22 cellular contexts compared by ENCODE assay signal in the genomic region with DNA sequence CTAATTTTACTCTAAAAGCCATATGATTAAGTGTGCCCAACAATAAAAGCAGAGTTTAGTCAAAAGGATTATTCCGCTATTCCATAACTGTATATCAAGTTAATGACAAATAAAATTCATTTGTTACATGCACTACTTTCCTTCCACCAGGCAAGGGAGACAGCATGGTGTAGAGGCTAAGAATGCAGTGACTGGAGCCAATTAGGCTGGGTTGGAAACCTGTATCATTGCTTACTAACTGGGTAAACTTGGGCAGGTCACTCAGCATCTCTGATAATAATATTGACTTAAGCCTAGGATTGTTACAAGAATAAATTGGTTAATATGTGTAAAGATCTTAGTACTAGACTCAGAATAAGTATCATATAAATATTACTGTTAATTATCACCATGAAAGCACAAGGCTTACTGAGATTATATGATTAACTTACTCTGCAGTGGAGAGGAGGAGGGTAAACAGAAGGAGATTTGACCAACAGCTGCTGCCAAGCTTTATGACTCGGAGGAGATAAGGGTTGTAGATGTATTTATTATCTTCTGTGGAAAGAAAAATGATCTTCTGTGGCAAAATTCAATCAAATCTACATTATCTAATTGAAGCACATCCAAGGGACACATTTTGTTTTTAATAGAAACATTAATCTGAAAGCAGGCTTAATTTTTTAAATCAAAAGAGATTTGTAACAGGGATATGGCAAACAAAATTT.
DNase-seq lines count a peak whose midpoint lies in the region; ATAC-seq and TF ChIP-seq lines count a peak whose summit lies in the region.
"Had no signal": no experiment of that assay in that cellular context is flagged by ENCODE, and none has a peak within 500 bp of the region (broad histone marks: within the 10 kb centered on the region; RNA-seq: fewer than 3 reads in every experiment).

No MANE protein-coding gene starts in this region.

- no peaks in the 10 kb centered on the region for H3K36me3 ChIP-seq in tibial nerve
- H3K36me3 ChIP-seq: heart right ventricle had no signal

- WGBS in tibial nerve, 2 donors: 65 to 78% methylated on average over 2 of the region's 2 CpGs

- H3K27me3 ChIP-seq in tibial nerve: no peaks in the 10 kb centered on the region
- H3K27me3 ChIP-seq: heart right ventricle had no signal

- H3K4me3 ChIP-seq in retinal pigment epithelial cell (ENCODE audit: low read length) (no peak overlapping the region), tibial nerve (no peak overlapping the region)
- H3K4me3 ChIP-seq: heart right ventricle, skin epidermis had no signal

- H3K4me1 ChIP-seq in tibial nerve: no peaks in the 10 kb centered on the region
- H3K4me1 ChIP-seq: heart right ventricle had no signal

- CTCF ChIA-PET in activated naive CD4-positive, alpha-beta T cell treated with anti-CD3 and anti-CD28 coated beads, Interleukin-2, amount 10 ng/mL, durations not matched to agents 7 days and 5 days (lab: Charles Lee): no interaction called here

- no peak for TF ChIP-seq EP300 in tibial nerve (IDR thresholded peaks at IDR 0.05)

- no peak for TF ChIP-seq CTCF in retinal pigment epithelial cell (conservative IDR thresholded peaks at IDR 0.05; ENCODE audit: low read depth, low read length)
- no peak for TF ChIP-seq CTCF in tibial nerve (IDR thresholded peaks at IDR 0.05)

- no peak overlapping the region for H3K27ac ChIP-seq in tibial nerve
- H3K27ac ChIP-seq: heart right ventricle, HL-60, skin epidermis had no signal

- no peaks in the 10 kb centered on the region for H3K9me3 ChIP-seq in tibial nerve
- H3K9me3 ChIP-seq: heart right ventricle had no signal

- no peak for TF ChIP-seq POLR2A in tibial nerve (IDR thresholded peaks at IDR 0.05)

- no peaks in the 10 kb centered on the region for H3K9me3 Mint-ChIP-seq in activated naive CD4-positive, alpha-beta T cell treated with anti-CD3 and anti-CD28 coated beads, Interleukin-2, amount 10 ng/mL, durations not matched to agents 7 days and 5 days
- H3K9me3 Mint-ChIP-seq: activated T-cell treated with anti-CD3 and anti-CD28 coated beads, Interleukin-2, amount 50 U/mL, for 24 hours; H9 had no signal

- H3K4me1 Mint-ChIP-seq in activated naive CD4-positive, alpha-beta T cell treated with anti-CD3 and anti-CD28 coated beads, Interleukin-2, amount 10 ng/mL, durations not matched to agents 7 days and 5 days: no peaks in the 10 kb centered on the region

- H3K27me3 Mint-ChIP-seq in activated naive CD4-positive, alpha-beta T cell treated with anti-CD3 and anti-CD28 coated beads, Interleukin-2, amount 10 ng/mL, durations not matched to agents 7 days and 5 days: no peaks in the 10 kb centered on the region
- H3K27me3 Mint-ChIP-seq: activated CD4-positive, alpha-beta T cell treated with anti-CD3 and anti-CD28 coated beads for 36 hours; activated T-cell treated with anti-CD3 and anti-CD28 coated beads, Interleukin-2, amount 50 U/mL, for 24 hours had no signal

- H3K4me3 Mint-ChIP-seq in activated naive CD4-positive, alpha-beta T cell treated with anti-CD3 and anti-CD28 coated beads, Interleukin-2, amount 10 ng/mL, durations not matched to agents 7 days and 5 days: no peak overlapping the region
- H3K4me3 Mint-ChIP-seq: activated CD4-positive, alpha-beta T cell treated with anti-CD3 and anti-CD28 coated beads for 36 hours; activated T-cell treated with anti-CD3 and anti-CD28 coated beads, Interleukin-2, amount 50 U/mL, for 24 hours; H9 had no signal

- H3K36me3 Mint-ChIP-seq in activated naive CD4-positive, alpha-beta T cell treated with anti-CD3 and anti-CD28 coated beads, Interleukin-2, amount 10 ng/mL, durations not matched to agents 7 days and 5 days: no peaks in the 10 kb centered on the region

- DNase-seq in NCI-H2029 treated with DMSO at 0.1 percent for 48 hours (lab: John Stamatoyannopoulos, UW) (peak; percentile 20), NCI-H2029 (lab: John Stamatoyannopoulos, UW) (no peak), NCI-H69 (lab: John Stamatoyannopoulos, UW) (peak; percentile 52), retinal pigment epithelial cell (ENCODE audit: low read depth) (peak; percentile 16), tibial nerve (ENCODE audit: low spot score in 2 of 2) (no peak)
- no peak for DNase-seq in activated naive CD4-positive, alpha-beta T cell treated with anti-CD3 and anti-CD28 coated beads, Interleukin-2, amount 10 ng/mL, durations not matched to agents 7 days and 5 days
- DNase-seq: activated CD4-positive, alpha-beta T cell treated with anti-CD3 and anti-CD28 coated beads for 36 hours; activated CD8-positive, alpha-beta memory T cell treated with anti-CD3 and anti-CD28 coated beads for 24 hours; activated T-cell treated with anti-CD3 and anti-CD28 coated beads, Interleukin-2, amount 50 U/mL, for 24 hours; EL; erythroblast; H9; heart right ventricle; NCI-H2081 treated with DMSO at 0.1 percent for 48 hours; nucleus accumbens; stimulated activated CD4-positive, alpha-beta T cell treated with anti-CD3 and anti-CD28 coated beads, Interleukin-2, amount 100 ng/mL, for 24 hours had no signal

- H3K27ac Mint-ChIP-seq in activated naive CD4-positive, alpha-beta T cell treated with anti-CD3 and anti-CD28 coated beads, Interleukin-2, amount 10 ng/mL, durations not matched to agents 7 days and 5 days: no peak overlapping the region
- H3K27ac Mint-ChIP-seq: activated CD4-positive, alpha-beta T cell treated with anti-CD3 and anti-CD28 coated beads for 36 hours; activated T-cell treated with anti-CD3 and anti-CD28 coated beads, Interleukin-2, amount 50 U/mL, for 24 hours had no signal

- ATAC-seq in SK-N-SH treated with all-trans-retinoic acid at 6 μM for 48 hours (peak; percentile 40; the same call in 1 of the 3 replicates), HG03520 (IDR thresholded peaks at IDR 0.05; ENCODE audit: unreplicated experiment) (no peak)
- ATAC-seq: activated CD4-positive, alpha-beta T cell treated with anti-CD3 and anti-CD28 coated beads for 36 hours; heart right ventricle; HepG2; left lobe of liver had no signal

TF ChIP-seq in SK-N-SH treated with all-trans-retinoic acid at 6 μM for 48 hours, 23 proteins besides CTCF, POLR2A, EP300 and RAD21 (continues in another document):
- TF ChIP-seq POU6F1 (CRISPR knock-in tag; IDR thresholded peaks at IDR 0.05; ENCODE audit: borderline replicate concordance, low read depth): no peak; the same call in 1 of the 2 replicates
- peak; percentile 82; the same call in 1 of the 2 replicates for TF ChIP-seq GLIS3 (CRISPR knock-in tag; IDR thresholded peaks at IDR 0.05)
- 0 out of 2 replicates have a peak, but pooled peaks have one; percentile 44 for TF ChIP-seq ZNF8 (CRISPR knock-in tag; IDR thresholded peaks at IDR 0.05)
- TF ChIP-seq OSR1 (CRISPR knock-in tag; IDR thresholded peaks at IDR 0.05): no peak
- peak; percentile 80; the same call in 1 of the 2 replicates for TF ChIP-seq ZC3H10 (CRISPR knock-in tag; IDR thresholded peaks at IDR 0.05)
- peak; percentile 87 for TF ChIP-seq TCF4 (CRISPR knock-in tag; IDR thresholded peaks at IDR 0.05; ENCODE audit: borderline replicate concordance)
- peak; percentile 98 for TF ChIP-seq ISL1 (CRISPR knock-in tag; IDR thresholded peaks at IDR 0.05)
- TF ChIP-seq, protein P1, sequence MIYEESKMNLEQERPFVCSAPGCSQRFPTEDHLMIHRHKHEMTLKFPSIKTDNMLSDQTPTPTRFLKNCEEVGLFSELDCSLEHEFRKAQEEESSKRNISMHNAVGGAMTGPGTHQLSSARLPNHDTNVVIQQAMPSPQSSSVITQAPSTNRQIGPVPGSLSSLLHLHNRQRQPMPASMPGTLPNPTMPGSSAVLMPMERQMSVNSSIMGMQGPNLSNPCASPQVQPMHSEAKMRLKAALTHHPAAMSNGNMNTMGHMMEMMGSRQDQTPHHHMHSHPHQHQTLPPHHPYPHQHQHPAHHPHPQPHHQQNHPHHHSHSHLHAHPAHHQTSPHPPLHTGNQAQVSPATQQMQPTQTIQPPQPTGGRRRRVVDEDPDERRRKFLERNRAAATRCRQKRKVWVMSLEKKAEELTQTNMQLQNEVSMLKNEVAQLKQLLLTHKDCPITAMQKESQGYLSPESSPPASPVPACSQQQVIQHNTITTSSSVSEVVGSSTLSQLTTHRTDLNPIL (CRISPR knock-in tag; IDR thresholded peaks at IDR 0.05; ENCODE audit: low read depth): peak; percentile 64; the same call in 1 of the 2 replicates
- TF ChIP-seq ZFP3 (CRISPR knock-in tag; IDR thresholded peaks at IDR 0.05): peak; percentile 16; the same call in 1 of the 2 replicates
- 0 out of 2 replicates have a peak, but pooled peaks have one; percentile 68 for TF ChIP-seq ESRRG (CRISPR knock-in tag; IDR thresholded peaks at IDR 0.05)
- TF ChIP-seq CSRNP3 (CRISPR knock-in tag; IDR thresholded peaks at IDR 0.05): peak; percentile 79; the same call in 1 of the 2 replicates

Comparison
In these comparisons a context has a peak if more than half of its experiments do, and no peak if none do; other contexts are left out.
1. DNase-seq: peak in NCI-H2029 treated with DMSO at 0.1 percent for 48 hours (single experiment), NCI-H69 (single experiment) and retinal pigment epithelial cell (single experiment); none in NCI-H2029 (single experiment), activated naive CD4-positive, alpha-beta T cell treated with anti-CD3 and anti-CD28 coated beads, Interleukin-2, amount 10 ng/mL, durations not matched to agents 7 days and 5 days (single experiment) and tibial nerve (0 of 2).